8 cellular contexts compared by ENCODE assay signal in the genomic region with DNA sequence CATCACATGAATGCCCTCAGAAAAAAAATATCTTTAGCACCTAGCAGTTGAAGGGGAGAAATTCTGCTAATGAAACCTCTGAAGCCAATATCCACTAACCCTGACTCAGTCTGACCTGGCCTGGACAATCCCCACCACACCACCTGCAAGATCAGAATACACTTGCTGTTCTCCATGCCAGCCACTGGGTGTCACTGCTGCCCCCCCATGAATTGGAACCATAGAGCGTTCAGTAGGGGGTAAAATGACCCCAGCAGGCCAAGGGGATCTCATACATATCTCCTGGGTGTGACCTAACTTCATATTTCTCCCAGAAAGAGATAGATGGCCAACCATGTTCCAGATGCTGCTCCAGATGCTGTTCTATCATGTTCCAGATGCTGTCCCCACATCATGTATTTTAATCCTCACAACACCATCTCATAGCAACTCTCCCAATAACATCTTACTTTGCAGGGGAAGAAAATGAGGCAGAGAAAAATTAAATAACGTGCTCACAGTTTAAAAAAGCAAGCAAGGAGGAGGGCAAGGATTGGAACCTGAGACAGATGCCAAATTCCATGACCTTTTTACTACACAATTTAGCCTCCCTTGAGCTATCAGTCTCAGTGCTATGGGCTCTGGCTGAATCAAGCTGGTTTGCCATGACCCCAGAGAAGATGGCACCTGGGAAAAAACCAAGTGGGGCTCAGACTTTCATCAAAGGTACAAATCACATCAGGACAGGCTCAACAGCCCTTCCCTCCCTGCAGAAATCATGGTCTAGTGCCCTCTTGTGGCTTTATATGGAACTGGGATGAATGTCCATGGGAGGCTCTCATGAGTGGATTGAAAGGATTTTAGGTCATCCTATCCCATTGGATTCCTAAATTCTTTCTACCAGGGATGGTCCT. TPM values are rescaled to one million over a fixed set of nuclear protein-coding genes. Genes with fewer than 3 reads are reported as not detected.
DNase-seq lines count a peak whose midpoint lies in the region; ATAC-seq and TF ChIP-seq lines count a peak whose summit lies in the region.

No MANE protein-coding gene starts in this region.

- H3K79me2 ChIP-seq in KMS-11 (ENCODE audit: insufficient read depth, low read depth): no peaks in the 10 kb centered on the region

- no peak overlapping the region for H3K27ac Mint-ChIP-seq in activated naive CD8-positive, alpha-beta T cell treated with anti-CD3 and anti-CD28 coated beads for 36 hours

- H3K4me3 Mint-ChIP-seq in activated naive CD8-positive, alpha-beta T cell treated with anti-CD3 and anti-CD28 coated beads for 36 hours: no peak overlapping the region

- peak; percentile 31 for DNase-seq in CMK (ENCODE audit: low read depth)
- peak; percentile 17 for DNase-seq in activated naive CD8-positive, alpha-beta T cell treated with anti-CD3 and anti-CD28 coated beads for 36 hours
- DNase-seq in left kidney (ENCODE audit: low read depth, low spot score): peak; percentile 55
- DNase-seq in HK-2 (ENCODE audit: unreplicated experiment): no peak
- no peak for DNase-seq in ecto neural progenitor cell (ENCODE audit: low spot score)

- TF ChIP-seq CTCF in KMS-11 (conservative IDR thresholded peaks at IDR 0.05; ENCODE audit: low read depth, low read length): peak; percentile 78

- no peak overlapping the region for H3K4me3 ChIP-seq in KMS-11 (IDR thresholded peaks at IDR 0.05; ENCODE audit: insufficient read depth, low read depth, low read length)

- H3K9me3 Mint-ChIP-seq in activated naive CD8-positive, alpha-beta T cell treated with anti-CD3 and anti-CD28 coated beads for 36 hours: no peaks in the 10 kb centered on the region

- peaks cover 39% of the 10 kb centered on the region for H3K27me3 Mint-ChIP-seq in activated naive CD8-positive, alpha-beta T cell treated with anti-CD3 and anti-CD28 coated beads for 36 hours

- H3K4me2 ChIP-seq in KMS-11: no peak overlapping the region

- H3K4me1 ChIP-seq in KMS-11 (ENCODE audit: low read depth, poor library complexity, severe bottlenecking): peaks cover 16% of the 10 kb centered on the region

- no peak overlapping the region for H3K27ac ChIP-seq in KMS-11

- no peak overlapping the region for H2AFZ ChIP-seq in KMS-11 (ENCODE audit: low read depth)

- H3K27me3 ChIP-seq in KMS-11 (ENCODE audit: insufficient read depth, low read depth): no peaks in the 10 kb centered on the region

- no peaks in the 10 kb centered on the region for H3K36me3 ChIP-seq in KMS-11 (ENCODE audit: insufficient read depth)

- H3K36me3 Mint-ChIP-seq in activated naive CD8-positive, alpha-beta T cell treated with anti-CD3 and anti-CD28 coated beads for 36 hours: no peaks in the 10 kb centered on the region

- peak; percentile 42 for ATAC-seq in GM18858 (IDR thresholded peaks at IDR 0.05; ENCODE audit: unreplicated experiment)
- no peak for ATAC-seq in activated CD4-positive, CD25-positive, alpha-beta regulatory T cell treated with anti-CD3 and anti-CD28 coated beads, Interleukin-2, amount 50 U/mL, for 24 hours

- H3K9ac ChIP-seq in KMS-11: no peak overlapping the region

- H3K4me1 Mint-ChIP-seq in activated naive CD8-positive, alpha-beta T cell treated with anti-CD3 and anti-CD28 coated beads for 36 hours: peaks cover 2% of the 10 kb centered on the region

- H4K20me1 ChIP-seq in KMS-11 (ENCODE audit: insufficient read depth): no peaks in the 10 kb centered on the region

RNA-seq across cellular contexts. Expression of gene NTRK3, which starts 12.4 kb away (rescaled TPM):
- total RNA-seq in activated naive CD8-positive, alpha-beta T cell treated with anti-CD3 and anti-CD28 coated beads for 36 hours: not detected

Comparison
In these comparisons a context has a peak if more than half of its experiments do, and no peak if none do; other contexts are left out.
1. DNase-seq: peak in CMK (single experiment), activated naive CD8-positive, alpha-beta T cell treated with anti-CD3 and anti-CD28 coated beads for 36 hours (single experiment) and left kidney (single experiment); none in HK-2 (single experiment) and ecto neural progenitor cell (single experiment).